ENCODE assay signal across 21 cellular contexts in the genomic region with DNA sequence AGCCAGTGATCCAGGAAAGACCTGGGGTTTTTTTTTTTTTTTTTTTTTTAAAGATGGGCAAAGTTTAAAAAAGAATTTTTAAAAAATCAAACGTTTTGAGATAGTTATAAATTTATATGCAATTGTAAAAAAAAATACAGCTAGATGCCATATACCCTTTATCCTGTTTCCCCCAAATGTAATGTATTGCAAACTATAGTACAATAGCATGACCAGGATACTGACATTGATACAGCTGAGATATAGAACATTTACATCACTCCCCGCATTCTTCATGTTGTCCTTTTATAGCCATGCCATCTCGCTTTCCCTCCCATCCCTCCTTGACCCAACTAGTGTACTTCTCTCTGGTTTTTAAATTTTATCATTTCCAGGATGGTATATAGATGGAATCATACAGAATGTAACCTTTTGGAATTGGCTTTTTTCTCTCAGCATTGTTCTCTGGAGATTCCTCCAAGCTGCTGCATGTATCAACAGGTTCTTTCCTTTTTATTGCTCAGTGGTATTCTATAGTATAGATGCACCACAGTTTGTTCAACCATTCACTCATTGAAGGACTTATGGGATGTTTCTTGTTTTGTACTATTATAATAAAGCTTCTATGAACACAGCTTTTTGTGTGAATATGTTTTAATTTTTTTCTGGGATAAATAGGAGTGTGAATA.
A peak's percentile ranks its signal among the peaks of the same experiment; 100 is the strongest.
DNase-seq lines count a peak whose midpoint lies in the region; ATAC-seq, FAIRE-seq and TF ChIP-seq lines count a peak whose summit lies in the region.
"Had no signal": no experiment of that assay in that cellular context is flagged by ENCODE, and none has a peak within 500 bp of the region (broad histone marks: within the 10 kb centered on the region; RNA-seq: fewer than 3 reads in every experiment).

No MANE protein-coding gene starts in this region.

- intact Hi-C loops in aorta (cut with DNase I): no loop called here

- ATAC-seq in aorta (ENCODE audit: low FRiP score): no peak
- ATAC-seq: A549 had no signal

- no peaks in the 10 kb centered on the region for H3K9me1 ChIP-seq in keratinocyte (ENCODE audit: control insufficient read depth, extremely low read depth, insufficient read depth, low read length)

- no peak for TF ChIP-seq CTCF in bronchial epithelial cell (IDR thresholded peaks at IDR 0.05; ENCODE audit: insufficient read depth, low read length, severe bottlenecking)
- no peak for TF ChIP-seq CTCF in keratinocyte (optimal IDR thresholded peaks at IDR 0.05 in 1 of 3, IDR thresholded peaks at IDR 0.05 in 1 of 3, conservative IDR thresholded peaks at IDR 0.05 in 1 of 3; ENCODE audit: extremely low read depth in 1 of 3, insufficient read depth in 2 of 3, low read length in 3 of 3)

- H2AFZ ChIP-seq in keratinocyte (ENCODE audit: control insufficient read depth, low read length): no peak overlapping the region
- H2AFZ ChIP-seq: GM23248 had no signal

- 86 to 87% methylated on average over 3 of the region's 3 CpGs for WGBS in aorta, 2 donors

- H3K4me1 ChIP-seq in keratinocyte (ENCODE audit: control insufficient read depth, extremely low read depth, insufficient read depth, low read length) (peaks cover 29% of the 10 kb centered on the region), aorta (ENCODE audit: control insufficient read depth in 1 of 2, insufficient read depth in 2 of 2, low read length in 2 of 2) (peaks cover 0 to 8% of the 10 kb centered on the region in 2 donors)
- H3K4me1 ChIP-seq: BE2C; BLaER1 treated with 17β-estradiol and CSF1 and Interleukin-3, amounts not matched to agents 10 nM and 100 nM had no signal

- peak; percentile 28 for FAIRE-seq in G401.6 (lab: Jason Lieb, UNC)
- no peak for FAIRE-seq in bronchial epithelial cell (lab: Jason Lieb, UNC)
- FAIRE-seq in keratinocyte (lab: Jason Lieb, UNC): peak; percentile 5
- FAIRE-seq: A549, GM12892, H1 had no signal

- H3K9ac ChIP-seq in keratinocyte (ENCODE audit: control insufficient read depth, extremely low read depth, insufficient read depth, low read length): no peak overlapping the region
- H3K9ac ChIP-seq: BLaER1 treated with 17β-estradiol and CSF1 and Interleukin-3, amounts not matched to agents 10 nM and 100 nM; GM23248 had no signal

- H3K27ac ChIP-seq in keratinocyte (ENCODE audit: control insufficient read depth, insufficient read depth, low read length) (no peak overlapping the region), aorta (ENCODE audit: low read depth in 1 of 2, low read length in 2 of 2) (no peak overlapping the region)
- H3K27ac ChIP-seq: A549; BLaER1 treated with 17β-estradiol and CSF1 and Interleukin-3, amounts not matched to agents 10 nM and 100 nM; GM23248 had no signal

- H3K36me3 ChIP-seq in bronchial epithelial cell (ENCODE audit: control insufficient read depth, insufficient read depth, low read length) (no peaks in the 10 kb centered on the region), keratinocyte (ENCODE audit: control insufficient read depth in 2 of 2, extremely low read depth in 1 of 2, insufficient read depth in 2 of 2, low read length in 2 of 2) (no peaks in the 10 kb centered on the region), aorta (ENCODE audit: control insufficient read depth in 1 of 2, insufficient read depth in 2 of 2, low read length in 1 of 2) (no peaks in the 10 kb centered on the region)
- H3K36me3 ChIP-seq: BE2C; BLaER1 treated with 17β-estradiol and CSF1 and Interleukin-3, amounts not matched to agents 10 nM and 100 nM had no signal

- H3K27me3 ChIP-seq in bronchial epithelial cell (ENCODE audit: control insufficient read depth, insufficient read depth, low read length): no peaks in the 10 kb centered on the region
- no peaks in the 10 kb centered on the region for H3K27me3 ChIP-seq in keratinocyte (ENCODE audit: control insufficient read depth, extremely low read depth, insufficient read depth, low read length)
- no peaks in the 10 kb centered on the region for H3K27me3 ChIP-seq in aorta (ENCODE audit: control insufficient read depth in 1 of 2, insufficient read depth in 2 of 2, low read length in 1 of 2)
- H3K27me3 ChIP-seq: BE2C; BLaER1 treated with 17β-estradiol and CSF1 and Interleukin-3, amounts not matched to agents 10 nM and 100 nM had no signal

- H3K9me3 ChIP-seq in keratinocyte (ENCODE audit: control insufficient read depth, low read depth, low read length) (no peaks in the 10 kb centered on the region), aorta (ENCODE audit: control insufficient read depth, low read length) (no peaks in the 10 kb centered on the region)
- H3K9me3 ChIP-seq: A549; BE2C; BLaER1 treated with 17β-estradiol and CSF1 and Interleukin-3, amounts not matched to agents 10 nM and 100 nM had no signal

- peak; percentile 60 for DNase-seq in bronchial epithelial cell (ENCODE audit: low read depth)
- no peak for DNase-seq in keratinocyte (ENCODE audit: low read depth, low spot score)
- DNase-seq in aorta: no peak
- DNase-seq in activated CD4-positive, alpha-beta T cell treated with anti-CD3 and anti-CD28 coated beads for 48 hours: no peak
- no peak for DNase-seq in stimulated activated CD4-positive, alpha-beta T cell treated with anti-CD3 and anti-CD28 coated beads, Interleukin-4, amount 100 ng/mL, for 24 hours
- DNase-seq: 8988T; ACHN; AML-193; BE2C; CD4-positive, alpha-beta T cell; CD8-positive, alpha-beta memory T cell; DMS53; DMS79 treated with DMSO at 0.1 percent for 48 hours; GM23248; H7; HCEC 1CT had no signal

- dilution Hi-C loops in keratinocyte (cut with MboI; ENCODE audit: extremely low pct_ligation_motif_present, low sequenced_read_pairs): no loop called here

- no peak overlapping the region for H3K4me3 ChIP-seq in bronchial epithelial cell (ENCODE audit: low read depth, low read length)
- H3K4me3 ChIP-seq in keratinocyte (ENCODE audit: control insufficient read depth in 2 of 3, extremely low read depth in 1 of 3, insufficient read depth in 2 of 3, low read depth in 1 of 3, low read length in 3 of 3): no peak overlapping the region
- no peak overlapping the region for H3K4me3 ChIP-seq in aorta (ENCODE audit: low read length in 2 of 2)
- H3K4me3 ChIP-seq: A549; BLaER1 treated with 17β-estradiol and CSF1 and Interleukin-3, amounts not matched to agents 10 nM and 100 nM; GM23248 had no signal

- no peaks in the 10 kb centered on the region for H3K79me2 ChIP-seq in keratinocyte (ENCODE audit: control insufficient read depth, insufficient read depth, low read length)

- no peaks in the 10 kb centered on the region for H4K20me1 ChIP-seq in keratinocyte (ENCODE audit: control insufficient read depth, extremely low read depth, insufficient read depth, low read length)
- H4K20me1 ChIP-seq: BLaER1 treated with 17β-estradiol and CSF1 and Interleukin-3, amounts not matched to agents 10 nM and 100 nM had no signal

- no peak overlapping the region for H3K4me2 ChIP-seq in keratinocyte (ENCODE audit: control insufficient read depth, extremely low read depth, insufficient read depth, low read depth, low read length)
- H3K4me2 ChIP-seq: A549; BLaER1 treated with 17β-estradiol and CSF1 and Interleukin-3, amounts not matched to agents 10 nM and 100 nM had no signal
